In genomic region chr12:95608252-95609033, GRCh38 we compare ENCODE assay signal across 8 cellular contexts. TPM values are rescaled to one million over a fixed set of nuclear protein-coding genes. Genes with fewer than 3 reads are reported as not detected.
DNase-seq lines count a peak whose midpoint lies in the region; ATAC-seq and TF ChIP-seq lines count a peak whose summit lies in the region.

No MANE protein-coding gene starts in this region.

- POLR2A ChIA-PET in naive thymus-derived CD8-positive, alpha-beta T cell (lab: Charles Lee): no interaction called here

- H2AFZ ChIP-seq in osteoblast (ENCODE audit: low read length): no peak overlapping the region

- no peaks in the 10 kb centered on the region for H3K9me3 Mint-ChIP-seq in activated CD8-positive, alpha-beta memory T cell treated with anti-CD3 and anti-CD28 coated beads, Interleukin-2, amount 10 ng/mL, durations not matched to agents 7 days and 5 days (ENCODE audit: low read depth)
- no peaks in the 10 kb centered on the region for H3K9me3 Mint-ChIP-seq in naive thymus-derived CD8-positive, alpha-beta T cell

- H3K27ac Mint-ChIP-seq in activated CD8-positive, alpha-beta memory T cell treated with anti-CD3 and anti-CD28 coated beads, Interleukin-2, amount 10 ng/mL, durations not matched to agents 7 days and 5 days: no peak overlapping the region
- no peak overlapping the region for H3K27ac Mint-ChIP-seq in naive thymus-derived CD8-positive, alpha-beta T cell

- H3K9me3 ChIP-seq in osteoblast (ENCODE audit: low read depth, low read length): no peaks in the 10 kb centered on the region

- H3K27me3 Mint-ChIP-seq in activated CD8-positive, alpha-beta memory T cell treated with anti-CD3 and anti-CD28 coated beads, Interleukin-2, amount 10 ng/mL, durations not matched to agents 7 days and 5 days: peaks cover 3% of the 10 kb centered on the region
- peaks cover 0 to 12% (median 0%) of the 10 kb centered on the region in 5 donors for H3K27me3 Mint-ChIP-seq in naive thymus-derived CD8-positive, alpha-beta T cell

- H3K4me1 Mint-ChIP-seq in activated CD8-positive, alpha-beta memory T cell treated with anti-CD3 and anti-CD28 coated beads, Interleukin-2, amount 10 ng/mL, durations not matched to agents 7 days and 5 days: no peaks in the 10 kb centered on the region
- no peaks in the 10 kb centered on the region for H3K4me1 Mint-ChIP-seq in naive thymus-derived CD8-positive, alpha-beta T cell

- no peaks in the 10 kb centered on the region for H3K79me2 ChIP-seq in osteoblast (ENCODE audit: insufficient read depth, low read length)

- no peak overlapping the region for H3K4me3 ChIP-seq in fibroblast of pulmonary artery (replicated peaks; ENCODE audit: low read depth, low read length)
- H3K4me3 ChIP-seq in osteoblast (ENCODE audit: insufficient read depth, low read length): no peak overlapping the region

- no peaks in the 10 kb centered on the region for H3K36me3 Mint-ChIP-seq in activated CD8-positive, alpha-beta memory T cell treated with anti-CD3 and anti-CD28 coated beads, Interleukin-2, amount 10 ng/mL, durations not matched to agents 7 days and 5 days
- H3K36me3 Mint-ChIP-seq in naive thymus-derived CD8-positive, alpha-beta T cell: peaks cover 0 to 3% (median 1%) of the 10 kb centered on the region in 3 donors

- H3K4me3 Mint-ChIP-seq in activated CD8-positive, alpha-beta memory T cell treated with anti-CD3 and anti-CD28 coated beads, Interleukin-2, amount 10 ng/mL, durations not matched to agents 7 days and 5 days: no peak overlapping the region
- H3K4me3 Mint-ChIP-seq in naive thymus-derived CD8-positive, alpha-beta T cell: no peak overlapping the region

- no peaks in the 10 kb centered on the region for H4K20me1 ChIP-seq in osteoblast (ENCODE audit: insufficient read depth, low read length)

- no peak for TF ChIP-seq CTCF in fibroblast of pulmonary artery (IDR thresholded peaks at IDR 0.05; ENCODE audit: low read length, missing control alignments)
- no peak for TF ChIP-seq CTCF in osteoblast (IDR thresholded peaks at IDR 0.05; ENCODE audit: extremely low read depth, low read depth, low read length)

- CTCF ChIA-PET in activated CD8-positive, alpha-beta memory T cell treated with anti-CD3 and anti-CD28 coated beads, Interleukin-2, amount 10 ng/mL, durations not matched to agents 7 days and 5 days (lab: Charles Lee): no interaction called here

- no peaks in the 10 kb centered on the region for H3K36me3 ChIP-seq in osteoblast (ENCODE audit: insufficient read depth, low read length)

- no peak for ATAC-seq in activated CD8-positive, alpha-beta memory T cell treated with anti-CD3 and anti-CD28 coated beads, Interleukin-2, amount 10 ng/mL, durations not matched to agents 7 days and 5 days
- no peak for ATAC-seq in HG03095 (IDR thresholded peaks at IDR 0.05; ENCODE audit: unreplicated experiment)
- ATAC-seq in naive thymus-derived CD8-positive, alpha-beta T cell: no peak

- DNase-seq in ELF-1 (ENCODE audit: low read depth, low spot score) (peak; percentile 22), NCI-H774 (lab: John Stamatoyannopoulos, UW) (peak; percentile 73), fibroblast of pulmonary artery (ENCODE audit: low read depth) (peak; percentile 54), osteoblast (ENCODE audit: insufficient read length, low spot score, missing footprints) (peak; percentile 86), putamen (ENCODE audit: low spot score) (no peak)
- DNase-seq in activated CD8-positive, alpha-beta memory T cell treated with anti-CD3 and anti-CD28 coated beads, Interleukin-2, amount 10 ng/mL, durations not matched to agents 7 days and 5 days: no peak
- no peak for DNase-seq in naive thymus-derived CD8-positive, alpha-beta T cell

- H3K27me3 ChIP-seq in osteoblast (ENCODE audit: insufficient read depth, low read length): no peaks in the 10 kb centered on the region

- H3K4me1 ChIP-seq in osteoblast (ENCODE audit: insufficient read depth, low read length): peaks cover 30% of the 10 kb centered on the region

- peak overlapping the region; percentile 53 for H3K4me2 ChIP-seq in osteoblast (ENCODE audit: insufficient read depth, low read length)

- peak overlapping the region; percentile 95 for H3K27ac ChIP-seq in osteoblast (ENCODE audit: low read depth, low read length)

RNA-seq across cellular contexts. Expression of gene USP44, which starts 57.2 kb away (rescaled TPM):
- total RNA-seq in osteoblast: under 0.01 and 0.36 TPM in 2 replicates
- 10 to 100 TPM; 11.1 to 13.7 TPM for total RNA-seq in activated CD8-positive, alpha-beta memory T cell treated with anti-CD3 and anti-CD28 coated beads, Interleukin-2, amount 10 ng/mL, durations not matched to agents 7 days and 5 days
- total RNA-seq in naive thymus-derived CD8-positive, alpha-beta T cell: 10 to 100 TPM; 20.8 to 21.1 TPM
- 10 to 100 TPM in 2 of 3 donors, 1 to 10 TPM in 1; 9.0 to 15.8 (median 10.9) TPM for polyA plus RNA-seq in naive thymus-derived CD8-positive, alpha-beta T cell

Comparison
In these comparisons a context has a peak if more than half of its experiments do, and no peak if none do; other contexts are left out.
1. DNase-seq: peak in ELF-1 (single experiment), NCI-H774 (single experiment), fibroblast of pulmonary artery (single experiment) and osteoblast (single experiment); none in activated CD8-positive, alpha-beta memory T cell treated with anti-CD3 and anti-CD28 coated beads, Interleukin-2, amount 10 ng/mL, durations not matched to agents 7 days and 5 days (single experiment), putamen (single experiment) and naive thymus-derived CD8-positive, alpha-beta T cell (0 of 10).